8 cellular contexts compared by ENCODE assay signal in the genomic region with DNA sequence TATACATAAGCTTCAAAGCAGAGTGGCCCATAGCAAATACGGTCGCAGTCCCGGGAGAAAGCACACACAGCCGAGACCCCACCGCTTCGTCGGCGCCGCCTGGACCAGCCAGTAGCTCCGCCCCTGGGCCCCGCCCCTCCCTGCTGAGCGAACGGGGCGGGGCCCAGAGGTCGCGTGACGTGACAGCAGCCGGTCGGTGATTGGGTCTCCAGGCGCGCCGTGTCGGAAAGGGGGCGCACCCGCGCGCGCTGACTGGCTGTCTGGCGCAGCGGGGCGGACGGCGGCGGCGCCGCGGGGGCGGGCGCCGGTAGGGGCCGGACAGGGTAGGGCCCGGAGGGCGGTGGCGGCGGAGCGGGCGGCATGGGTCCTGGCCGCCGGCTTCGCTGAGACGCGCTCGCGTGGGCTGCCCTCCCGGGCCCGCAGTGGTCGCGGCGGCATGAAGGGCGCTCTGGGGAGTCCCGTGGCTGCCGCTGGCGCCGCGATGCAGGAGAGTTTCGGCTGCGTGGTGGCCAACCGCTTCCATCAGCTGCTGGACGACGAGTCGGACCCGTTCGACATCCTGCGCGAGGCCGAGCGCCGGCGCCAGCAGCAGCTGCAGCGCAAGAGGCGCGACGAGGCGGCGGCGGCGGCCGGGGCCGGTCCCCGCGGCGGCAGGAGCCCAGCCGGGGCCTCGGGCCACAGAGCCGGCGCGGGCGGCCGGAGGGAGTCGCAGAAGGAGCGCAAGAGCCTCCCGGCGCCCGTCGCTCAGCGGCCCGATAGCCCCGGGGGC. TPM values are rescaled to one million over a fixed set of nuclear protein-coding genes. Genes with fewer than 3 reads are reported as not detected.
DNase-seq lines count a peak whose midpoint lies in the region; ATAC-seq and TF ChIP-seq lines count a peak whose summit lies in the region.

A gene with protein sequence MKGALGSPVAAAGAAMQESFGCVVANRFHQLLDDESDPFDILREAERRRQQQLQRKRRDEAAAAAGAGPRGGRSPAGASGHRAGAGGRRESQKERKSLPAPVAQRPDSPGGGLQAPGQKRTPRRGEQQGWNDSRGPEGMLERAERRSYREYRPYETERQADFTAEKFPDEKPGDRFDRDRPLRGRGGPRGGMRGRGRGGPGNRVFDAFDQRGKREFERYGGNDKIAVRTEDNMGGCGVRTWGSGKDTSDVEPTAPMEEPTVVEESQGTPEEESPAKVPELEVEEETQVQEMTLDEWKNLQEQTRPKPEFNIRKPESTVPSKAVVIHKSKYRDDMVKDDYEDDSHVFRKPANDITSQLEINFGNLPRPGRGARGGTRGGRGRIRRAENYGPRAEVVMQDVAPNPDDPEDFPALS (plus strand): TSS at position 326 of the 769 bp plus-strand sequence. CDS start 111 bp downstream, at position 437.

- H3K79me2 ChIP-seq in SK-N-SH (ENCODE audit: insufficient read depth) = peaks cover 47% of the 10 kb centered on the region

- H3K9me2 ChIP-seq in SK-N-SH = no peaks in the 10 kb centered on the region

- peaks cover 6% of the 10 kb centered on the region for H3K27me3 Mint-ChIP-seq in glutamatergic neuron (ENCODE audit: unreplicated experiment)

- no peak for TF ChIP-seq RAD21 in SK-N-SH (IDR thresholded peaks at IDR 0.05; ENCODE audit: low read length)

- TF ChIP-seq EP300 in SK-N-SH (IDR thresholded peaks at IDR 0.05; ENCODE audit: borderline replicate concordance in 1 of 2, low read depth in 1 of 2, low read length in 1 of 2) = no peak
- TF ChIP-seq EP300 in ovary (IDR thresholded peaks at IDR 0.05) = no peak

- peaks cover 16% of the 10 kb centered on the region for H3F3A ChIP-seq in SK-N-SH (replicated peaks; ENCODE audit: insufficient read depth)

- ATAC-seq in HG02610 (IDR thresholded peaks at IDR 0.05; ENCODE audit: unreplicated experiment) = peak; percentile 96
- ATAC-seq in activated naive CD4-positive, alpha-beta T cell treated with anti-CD3 and anti-CD28 coated beads, Interleukin-2, amount 50 U/mL, for 72 hours = peak; percentile 94 to 97

- H3K36me3 Mint-ChIP-seq in activated naive CD4-positive, alpha-beta T cell treated with anti-CD3 and anti-CD28 coated beads, Interleukin-2, amount 50 U/mL, for 72 hours = no peaks in the 10 kb centered on the region
- no peaks in the 10 kb centered on the region for H3K36me3 Mint-ChIP-seq in glutamatergic neuron (ENCODE audit: unreplicated experiment)

- no peaks in the 10 kb centered on the region for H3K27me3 ChIP-seq in SK-N-SH (ENCODE audit: insufficient read depth)
- no peaks in the 10 kb centered on the region for H3K27me3 ChIP-seq in ovary
- H3K27me3 ChIP-seq in thymus (ENCODE audit: control insufficient read depth, insufficient read depth) = peaks cover 26% of the 10 kb centered on the region

- WGBS in SK-N-SH (ENCODE audit: low lambda C conversion rate) = 0% methylated on average over 19 of the region's 108 CpGs
- 0 to 1% (median 0%) methylated on average over 56 to 108 of the region's 108 CpGs for WGBS in ovary, 3 donors
- WGBS in thymus = under 1% methylated on average over 108 of the region's 108 CpGs

- peak within 1 kb of the TSS; percentile 74 for H3K4me2 ChIP-seq in SK-N-SH

- TF ChIP-seq POLR2A in ovary (IDR thresholded peaks at IDR 0.05) = peak; percentile 86

- peak within 1 kb of the TSS; percentile 73 for H3K9ac ChIP-seq in SK-N-SH

- H3K27ac ChIP-seq in SK-N-SH (ENCODE audit: low read depth in 2 of 2, low read length in 1 of 2) (peak within 1 kb of the TSS; percentile 41 to 77; a peak in 3 of 4 replicates), ovary (peak within 1 kb of the TSS; percentile 13 to 82), thymus (ENCODE audit: low read depth) (peak within 1 kb of the TSS; percentile 73)

- DNase-seq in NCI-H1092 (lab: John Stamatoyannopoulos, UW) (peak; percentile 95), SK-N-SH (peak; percentile 97), glutamatergic neuron (peak; percentile 98), ovary (peak; percentile 96 to 99 (median 97))
- peak; percentile 96 for DNase-seq in activated naive CD4-positive, alpha-beta T cell treated with anti-CD3 and anti-CD28 coated beads, Interleukin-2, amount 50 U/mL, for 72 hours (ENCODE audit: low spot score in 2 of 2)

- peak within 1 kb of the TSS; percentile 78 for H3K4me3 ChIP-seq in GM08714 (ENCODE audit: low read length)
- peak within 1 kb of the TSS; percentile 67 to 70 for H3K4me3 ChIP-seq in SK-N-SH (ENCODE audit: low read depth in 2 of 2, low read length in 1 of 2)
- H3K4me3 ChIP-seq in ovary = peak within 1 kb of the TSS; percentile 65
- H3K4me3 ChIP-seq in thymus (ENCODE audit: low read length) = peak within 1 kb of the TSS; percentile 81

- TF ChIP-seq CTCF in SK-N-SH (IDR thresholded peaks at IDR 0.05) (no peak), glutamatergic neuron (IDR thresholded peaks at IDR 0.05; ENCODE audit: partially characterized antibody, unreplicated experiment) (no peak), ovary (IDR thresholded peaks at IDR 0.05) (peak in 1 of 3 donors; percentile 33)

- H3K27ac Mint-ChIP-seq in activated naive CD4-positive, alpha-beta T cell treated with anti-CD3 and anti-CD28 coated beads, Interleukin-2, amount 50 U/mL, for 72 hours = peak within 1 kb of the TSS; percentile 48 to 53
- H3K27ac Mint-ChIP-seq in glutamatergic neuron (ENCODE audit: unreplicated experiment) = peak within 1 kb of the TSS; percentile 83

- H3K4me1 ChIP-seq in SK-N-SH (ENCODE audit: control insufficient read depth in 1 of 2, insufficient read depth in 2 of 2, low read depth in 1 of 2, low read length in 1 of 2) (peaks cover 11% of the 10 kb centered on the region in 2 experiments; a peak in 3 of 4 replicates), ovary (ENCODE audit: insufficient read depth) (no peaks in the 10 kb centered on the region), thymus (ENCODE audit: control insufficient read depth, insufficient read depth, low read length) (peaks cover 9% of the 10 kb centered on the region)

- CTCF ChIA-PET in SK-N-SH (lab: Yijun Ruan, JAX) = interaction anchor here (0.6 to 1.5 kb wide), 7 partner anchors 8 to 217 kb away, joined by 3 to 6 read pairs (median 3); no protein-coding TSS in a partner anchor

- intact Hi-C loops in ovary (cut with DNase I) = loop anchor here in 1 of 4 donors (2.0 to 10.0 kb wide), 2 partner anchors 65 to 117 kb away; no protein-coding TSS in a partner anchor

- H3K4me3 Mint-ChIP-seq in glutamatergic neuron (ENCODE audit: unreplicated experiment) = peak within 1 kb of the TSS; percentile 95

- H3K9me3 ChIP-seq in SK-N-SH = no peaks in the 10 kb centered on the region
- no peaks in the 10 kb centered on the region for H3K9me3 ChIP-seq in ovary
- no peaks in the 10 kb centered on the region for H3K9me3 ChIP-seq in thymus (ENCODE audit: control insufficient read depth)

- H3K9me3 Mint-ChIP-seq in activated naive CD4-positive, alpha-beta T cell treated with anti-CD3 and anti-CD28 coated beads, Interleukin-2, amount 50 U/mL, for 72 hours = no peaks in the 10 kb centered on the region
- peaks cover 6% of the 10 kb centered on the region for H3K9me3 Mint-ChIP-seq in glutamatergic neuron (ENCODE audit: unreplicated experiment)

- peak within 1 kb of the TSS; percentile 92 for H2AFZ ChIP-seq in SK-N-SH (ENCODE audit: low read depth)

- H4K20me1 ChIP-seq in SK-N-SH (ENCODE audit: insufficient read depth) = no peaks in the 10 kb centered on the region

- peaks cover 11% of the 10 kb centered on the region for H3K4me1 Mint-ChIP-seq in glutamatergic neuron (ENCODE audit: low read depth, unreplicated experiment)

- POLR2A ChIA-PET in SK-N-SH (lab: Yijun Ruan, JAX) = interaction anchor here (0.7 to 1.5 kb wide), 3 partner anchors 31 to 204 kb away, joined by 3 to 4 read pairs (median 3); no protein-coding TSS in a partner anchor

- H3K36me3 ChIP-seq in SK-N-SH (replicated peaks in 1 of 2; ENCODE audit: control insufficient read depth in 1 of 2, insufficient read depth in 2 of 2, low read length in 1 of 2) = no peaks in the 10 kb centered on the region
- H3K36me3 ChIP-seq in ovary = no peaks in the 10 kb centered on the region
- no peaks in the 10 kb centered on the region for H3K36me3 ChIP-seq in thymus (ENCODE audit: control insufficient read depth, insufficient read depth)

TF ChIP-seq in SK-N-SH, 30 proteins besides CTCF, POLR2A, EP300 and RAD21 (continues in another document):
- TF ChIP-seq JUND (IDR thresholded peaks at IDR 0.05) (no peak), GABPA (IDR thresholded peaks at IDR 0.05; ENCODE audit: low read depth) (no peak)
- TF ChIP-seq, protein P1, sequence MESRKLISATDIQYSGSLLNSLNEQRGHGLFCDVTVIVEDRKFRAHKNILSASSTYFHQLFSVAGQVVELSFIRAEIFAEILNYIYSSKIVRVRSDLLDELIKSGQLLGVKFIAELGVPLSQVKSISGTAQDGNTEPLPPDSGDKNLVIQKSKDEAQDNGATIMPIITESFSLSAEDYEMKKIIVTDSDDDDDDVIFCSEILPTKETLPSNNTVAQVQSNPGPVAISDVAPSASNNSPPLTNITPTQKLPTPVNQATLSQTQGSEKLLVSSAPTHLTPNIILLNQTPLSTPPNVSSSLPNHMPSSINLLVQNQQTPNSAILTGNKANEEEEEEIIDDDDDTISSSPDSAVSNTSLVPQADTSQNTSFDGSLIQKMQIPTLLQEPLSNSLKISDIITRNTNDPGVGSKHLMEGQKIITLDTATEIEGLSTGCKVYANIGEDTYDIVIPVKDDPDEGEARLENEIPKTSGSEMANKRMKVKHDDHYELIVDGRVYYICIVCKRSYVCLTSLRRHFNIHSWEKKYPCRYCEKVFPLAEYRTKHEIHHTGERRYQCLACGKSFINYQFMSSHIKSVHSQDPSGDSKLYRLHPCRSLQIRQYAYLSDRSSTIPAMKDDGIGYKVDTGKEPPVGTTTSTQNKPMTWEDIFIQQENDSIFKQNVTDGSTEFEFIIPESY (IDR thresholded peaks at IDR 0.05; ENCODE audit: borderline replicate concordance, low read depth) = no peak
- TF ChIP-seq, protein P2, sequence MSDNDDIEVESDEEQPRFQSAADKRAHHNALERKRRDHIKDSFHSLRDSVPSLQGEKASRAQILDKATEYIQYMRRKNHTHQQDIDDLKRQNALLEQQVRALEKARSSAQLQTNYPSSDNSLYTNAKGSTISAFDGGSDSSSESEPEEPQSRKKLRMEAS (IDR thresholded peaks at IDR 0.05; ENCODE audit: low read depth) = 0 out of 2 replicates have a peak, but pooled peaks have one; percentile 1

RNA-seq across cellular contexts. Expression of the gene that starts here (rescaled TPM):
- polyA plus RNA-seq in SK-N-SH (2012; rRNA removed) (18.4 and 19.0 TPM in 2 replicates), ovary (10 to 100 TPM; 15.8 to 22.5 TPM), thymus (13.7 TPM)
- 23.8 and 31.6 TPM in 2 replicates for polyA plus RNA-seq in SK-N-SH (2012; cell fraction: cytosol; rRNA removed)
- polyA plus RNA-seq in SK-N-SH (2012; cell fraction: nucleus; rRNA removed) = 16.8 and 18.3 TPM in 2 replicates
- 10 to 100 TPM in 1 of 2 donors, 1 to 10 TPM in 1; 6.4 to 15.7 TPM for total RNA-seq in activated naive CD4-positive, alpha-beta T cell treated with anti-CD3 and anti-CD28 coated beads, Interleukin-2, amount 50 U/mL, for 72 hours
- total RNA-seq in glutamatergic neuron (ENCODE audit: unreplicated experiment) (21.4 TPM), ovary (10 to 100 TPM; 10.3 to 23.4 (median 19.2) TPM)

Comparison
In these comparisons a context has a peak if more than half of its experiments do, and no peak if none do; other contexts are left out.
1. Peak in every context shown above with its lines: DNase-seq, ATAC-seq, H3K4me3 ChIP-seq and H3K27ac ChIP-seq.